In genomic region chr1:39787468-39787867, GRCh38 we compare ENCODE assay signal across 13 cellular contexts. TPM values are rescaled to one million over a fixed set of nuclear protein-coding genes. Genes with fewer than 3 reads are reported as not detected.
DNase-seq lines count a peak whose midpoint lies in the region; ATAC-seq, FAIRE-seq and TF ChIP-seq lines count a peak whose summit lies in the region.
"Had no signal": no experiment of that assay in that cellular context is flagged by ENCODE, and none has a peak within 500 bp of the region (broad histone marks: within the 10 kb centered on the region; RNA-seq: fewer than 3 reads in every experiment).

No MANE protein-coding gene starts in this region.

- no peak overlapping the region for H3K27ac ChIP-seq in CD4-positive, alpha-beta T cell (ENCODE audit: low read depth, low read length)
- H3K27ac ChIP-seq in GM12878 (ENCODE audit: control insufficient read depth, insufficient read depth) = no peak overlapping the region

- no peaks in the 10 kb centered on the region for H4K20me1 ChIP-seq in GM12878 (ENCODE audit: control insufficient read depth, insufficient read depth)

- FAIRE-seq in GM12891 (lab: Jason Lieb, UNC) = peak; percentile 78
- peak; percentile 7 for FAIRE-seq in GM12878 (lab: Jason Lieb, UNC)
- FAIRE-seq: H54 had no signal

- intact Hi-C loops in CD4-positive, alpha-beta T cell (cut with DNase I, micrococcal nuclease) = no loop called here
- intact Hi-C loops in GM12878 (cut with micrococcal nuclease; ENCODE audit: unreplicated experiment) (no loop called here), natural killer cell (cut with micrococcal nuclease) (no loop called here)

- BruUV-seq in GM12878 (replicated peaks; lab: Mats Ljungman, UMichigan) = no TSS peak

- no peaks in the 10 kb centered on the region for H3K9me3 ChIP-seq in CD4-positive, alpha-beta T cell (ENCODE audit: control insufficient read depth, low read length)
- H3K9me3 ChIP-seq in GM12878 (replicated peaks; ENCODE audit: control insufficient read depth, insufficient read depth, low read length) = no peaks in the 10 kb centered on the region

- H3K79me2 ChIP-seq in GM12878 (ENCODE audit: control insufficient read depth, insufficient read depth, low read length) = no peaks in the 10 kb centered on the region

- in situ Hi-C loops in GM12878 (cut with MboI) = no loop called here

- POLR2A ChIA-PET in CD4-positive, alpha-beta T cell (lab: Charles Lee) = no interaction called here
- POLR2A ChIA-PET in GM12878 (lab: Charles Lee) = no interaction called here

- no peak overlapping the region for H3K27ac Mint-ChIP-seq in CD4-positive, alpha-beta T cell
- H3K27ac Mint-ChIP-seq in natural killer cell = peak overlapping the region in 1 of 2 donors; percentile 35

- no peak overlapping the region for H3K4me3 ChIP-seq in GM12878

- CTCF ChIA-PET in CD4-positive, alpha-beta T cell (lab: Charles Lee) = interaction anchor here (1.4 kb wide), 1 partner anchor 12 kb away, joined by 3 read pairs; no protein-coding TSS in a partner anchor
- CTCF ChIA-PET in GM12878 (lab: Yijun Ruan, JAX) = interaction anchor here (1.0 kb wide), 1 partner anchor 11 kb away, joined by 3 read pairs; no protein-coding TSS in a partner anchor

- H3K27me3 ChIP-seq in CD4-positive, alpha-beta T cell (ENCODE audit: control insufficient read depth, insufficient read depth, low read length) = peaks cover 6% of the 10 kb centered on the region
- 0 out of 4 replicates have a peak, but pooled peaks cover 0 to 3% of the 10 kb centered on the region in 2 experiments for H3K27me3 ChIP-seq in GM12878 (replicated peaks in 1 of 2; ENCODE audit: control insufficient read depth in 2 of 2, insufficient read depth in 2 of 2, low read length in 1 of 2)

- TF ChIP-seq POLR2A in GM12891 (IDR thresholded peaks at IDR 0.05; ENCODE audit: low read depth, low read length) (no peak), GM12878 (IDR thresholded peaks at IDR 0.05; ENCODE audit: low read depth, low read length) (no peak)

- H3K27me3 Mint-ChIP-seq in CD4-positive, alpha-beta T cell = peaks cover 39% of the 10 kb centered on the region
- H3K27me3 Mint-ChIP-seq in natural killer cell (ENCODE audit: low read depth in 2 of 2) = no peaks in the 10 kb centered on the region

- RAD21 ChIA-PET in GM12878 (lab: Charles Lee; ENCODE audit: unreplicated experiment) = no interaction called here

- H3K36me3 ChIP-seq in GM12878 (ENCODE audit: control insufficient read depth in 2 of 2, insufficient read depth in 2 of 2, low read length in 1 of 2) = no peaks in the 10 kb centered on the region

- no peak for DNase-seq in CD4-positive, alpha-beta T cell
- DNase-seq in GM12891 (ENCODE audit: insufficient read length, low spot score) (no peak), GM12878 (ENCODE audit: low read depth, low spot score) (no peak), natural killer cell (no peak), NCI-H510A treated with DMSO at 0.1 percent for 48 hours (lab: John Stamatoyannopoulos, UW) (no peak), NCI-H1105 treated with DMSO at 0.1 percent for 48 hours (lab: John Stamatoyannopoulos, UW) (no peak)
- DNase-seq in stimulated activated CD4-positive, alpha-beta T cell treated with anti-CD3 and anti-CD28 coated beads, Interleukin-2, amount 100 ng/mL, for 24 hours = no peak
- DNase-seq: COR-L47, head of caudate nucleus, KBM-7, NCI-H2107 had no signal

- no peak for TF ChIP-seq CTCF in CD4-positive, alpha-beta T cell (IDR thresholded peaks at IDR 0.05)
- TF ChIP-seq CTCF in GM12878 (IDR thresholded peaks at IDR 0.05 in 2 of 3, conservative IDR thresholded peaks at IDR 0.05 in 1 of 3; ENCODE audit: control insufficient read depth in 2 of 3, extremely low read depth in 1 of 3, insufficient read depth in 1 of 3, low read depth in 3 of 3, low read length in 3 of 3) = no peak
- no peak for TF ChIP-seq CTCF in natural killer cell (IDR thresholded peaks at IDR 0.05)

- 96% methylated on average over 11 of the region's 11 CpGs for WGBS in GM12878 (ENCODE audit: insufficient coverage, insufficient replicate concordance, low lambda C conversion rate, missing lambda C conversion rate)

- TF ChIP-seq EP300 in GM12878 (IDR thresholded peaks at IDR 0.05; ENCODE audit: borderline replicate concordance in 1 of 2, control insufficient read depth in 1 of 2, low read depth in 2 of 2, low read length in 2 of 2) = no peak

- no peak for ATAC-seq in CD4-positive, alpha-beta T cell (ENCODE audit: poor library complexity)
- no peak for ATAC-seq in GM12878
- no peak for ATAC-seq in natural killer cell
- ATAC-seq in HG03442 (IDR thresholded peaks at IDR 0.05; ENCODE audit: unreplicated experiment) = no peak

- peaks cover 11% of the 10 kb centered on the region for H3K4me1 ChIP-seq in GM12878 (ENCODE audit: control insufficient read depth, insufficient read depth, low read length)

- no peak overlapping the region for H3K4me2 ChIP-seq in GM12878 (ENCODE audit: control insufficient read depth, insufficient read depth)

- SMC1A ChIA-PET in GM12878 (lab: Charles Lee; ENCODE audit: uncharacterized antibody, unreplicated experiment) = no interaction called here

- no peak overlapping the region for H2AFZ ChIP-seq in GM12878 (ENCODE audit: control insufficient read depth, low read depth, low read length)

- no peak for TF ChIP-seq RAD21 in GM12878 (IDR thresholded peaks at IDR 0.05; ENCODE audit: insufficient read depth, low read depth, low read length)

- H3K9me3 Mint-ChIP-seq in CD4-positive, alpha-beta T cell = no peaks in the 10 kb centered on the region
- H3K9me3 Mint-ChIP-seq in natural killer cell = no peaks in the 10 kb centered on the region

- H3K4me3 Mint-ChIP-seq in CD4-positive, alpha-beta T cell = peak overlapping the region; percentile 49
- H3K4me3 Mint-ChIP-seq in natural killer cell = peak overlapping the region; percentile 71

- H3K4me1 Mint-ChIP-seq in CD4-positive, alpha-beta T cell (ENCODE audit: low read depth) = peaks cover 5% of the 10 kb centered on the region
- H3K4me1 Mint-ChIP-seq in natural killer cell = peaks cover 5 to 15% of the 10 kb centered on the region in 2 donors

- no peaks in the 10 kb centered on the region for H3K36me3 Mint-ChIP-seq in CD4-positive, alpha-beta T cell (ENCODE audit: low read depth)
- H3K36me3 Mint-ChIP-seq in natural killer cell = no peaks in the 10 kb centered on the region

- H3K9ac ChIP-seq in GM12878 (ENCODE audit: control insufficient read depth, insufficient read depth, low read length) = no peak overlapping the region

RNA-seq across cellular contexts. Expression of gene BMP8B, which starts 1.2 kb away (rescaled TPM):
- under 1 TPM in 1 of 2 experiments, not detected in 1; 0.06 TPM for total RNA-seq in CD4-positive, alpha-beta T cell
- polyA plus RNA-seq in GM12891 (2012; ENCODE audit: low read depth, missing spikeins) = 0.21 TPM
- 1.2 and 2.0 TPM in 2 replicates for total RNA-seq in GM12878 (2013; cell fraction: nucleolus; rRNA removed)
- total RNA-seq in GM12878 (2014; rRNA removed) (0.71 and 1.2 TPM in 2 replicates), GM12878 (2014; rRNA removed; fragmentation: Illumina TruSeq; extraction: Trizol) (0.37 and 0.49 TPM in 2 replicates), GM12878 (2021) (1.2 TPM in 2 replicates), natural killer cell (1 to 10 TPM; 2.8 to 4.3 (median 3.6) TPM)
- 0.71 TPM for polyA plus RNA-seq in GM12878 (2011; ENCODE audit: low read depth)
- polyA plus RNA-seq in GM12878 (2011; rRNA removed) (0.55 and 0.56 TPM in 2 replicates), GM12878 (2014; fragmentation: Illumina TruSeq; extraction: Trizol) (1.00 and 1.0 TPM in 2 replicates), GM12878 (2014; fragmentation: Nextera tagmentation; extraction: Ambion mirVana) (under 1 TPM; 0.23 to 0.37 TPM), GM12878 (2014; rRNA removed) (1.00 and 1.0 TPM in 2 replicates), GM12878 (2016; fragmentation: Nextera tagmentation; extraction: Ambion mirVana) (under 1 TPM; 0.09 to 0.23 TPM)
- 0.62 and 0.76 TPM in 2 replicates for polyA plus RNA-seq in GM12878 (2011; cell fraction: cytosol; rRNA removed)
- polyA plus RNA-seq in GM12878 (2011; cell fraction: nucleus; rRNA removed) = 0.96 and 1.1 TPM in 2 replicates
- 1.0 and 1.3 TPM in 2 replicates for polyA plus RNA-seq in GM12878 (2012)
- 0.88 and 1.1 TPM in 2 replicates for polyA minus RNA-seq in GM12878 (2011; rRNA and poly(A)+ RNA removed)
- 0.53 TPM in 1 of 2 replicates, not detected in the other for polyA minus RNA-seq in GM12878 (2011; cell fraction: cytosol; rRNA and poly(A)+ RNA removed)
- 0.12 and 0.48 TPM in 2 replicates for polyA minus RNA-seq in GM12878 (2011; cell fraction: nucleus; rRNA and poly(A)+ RNA removed)

RNA-seq across cellular contexts. Expression of gene OXCT2, which starts 16.3 kb away (rescaled TPM):
- not detected for total RNA-seq in CD4-positive, alpha-beta T cell
- polyA plus RNA-seq in GM12891 (2012; ENCODE audit: low read depth, missing spikeins) = 1.7 TPM
- total RNA-seq in GM12878 (2013; cell fraction: nucleolus; rRNA removed) = 4.1 and 4.9 TPM in 2 replicates
- 0.79 and 1.1 TPM in 2 replicates for total RNA-seq in GM12878 (2014; rRNA removed)
- total RNA-seq in GM12878 (2014; rRNA removed; fragmentation: Illumina TruSeq; extraction: Trizol) = 0.69 and 1.0 TPM in 2 replicates
- 0.98 and 1.9 TPM in 2 replicates for total RNA-seq in GM12878 (2021)
- polyA plus RNA-seq in GM12878 (2011; ENCODE audit: low read depth) = 0.43 TPM
- polyA plus RNA-seq in GM12878 (2011; rRNA removed) = 0.29 and 0.39 TPM in 2 replicates
- 0.39 and 0.53 TPM in 2 replicates for polyA plus RNA-seq in GM12878 (2011; cell fraction: cytosol; rRNA removed)
- 1.9 and 2.1 TPM in 2 replicates for polyA plus RNA-seq in GM12878 (2011; cell fraction: nucleus; rRNA removed)
- polyA plus RNA-seq in GM12878 (2012) = 0.53 and 0.81 TPM in 2 replicates
- 0.13 and 0.57 TPM in 2 replicates for polyA plus RNA-seq in GM12878 (2014; fragmentation: Illumina TruSeq; extraction: Trizol)
- polyA plus RNA-seq in GM12878 (2014; fragmentation: Nextera tagmentation; extraction: Ambion mirVana) = under 1 TPM; 0.06 to 0.31 TPM
- polyA plus RNA-seq in GM12878 (2014; rRNA removed) = 1.7 and 1.8 TPM in 2 replicates
- polyA plus RNA-seq in GM12878 (2016; fragmentation: Nextera tagmentation; extraction: Ambion mirVana) = under 1 TPM; 0.40 to 0.60 TPM
- 0.44 and 0.72 TPM in 2 replicates for polyA minus RNA-seq in GM12878 (2011; rRNA and poly(A)+ RNA removed)
- not detected in 2 replicates for polyA minus RNA-seq in GM12878 (2011; cell fraction: cytosol; rRNA and poly(A)+ RNA removed)
- 0.36 and 0.67 TPM in 2 replicates for polyA minus RNA-seq in GM12878 (2011; cell fraction: nucleus; rRNA and poly(A)+ RNA removed)
- total RNA-seq in natural killer cell = 1 to 10 TPM in 2 of 3 donors, under 1 TPM in 1; 0.42 to 2.2 (median 1.9) TPM

RNA-seq across cellular contexts. Expression of gene PPIE, which starts 48.8 kb away (rescaled TPM):
- total RNA-seq in CD4-positive, alpha-beta T cell = 10 to 100 TPM; 45.0 to 46.7 TPM
- polyA plus RNA-seq in GM12891 (2012; ENCODE audit: low read depth, missing spikeins) = 47.6 TPM
- 75.9 and 77.7 TPM in 2 replicates for total RNA-seq in GM12878 (2013; cell fraction: nucleolus; rRNA removed)
- total RNA-seq in GM12878 (2014; rRNA removed) (36.6 and 39.6 TPM in 2 replicates), GM12878 (2014; rRNA removed; fragmentation: Illumina TruSeq; extraction: Trizol) (46.6 and 48.0 TPM in 2 replicates), GM12878 (2021) (46.5 and 48.1 TPM in 2 replicates), natural killer cell (10 to 100 TPM; 44.3 to 62.8 (median 59.8) TPM)
- 34.9 TPM for polyA plus RNA-seq in GM12878 (2011; ENCODE audit: low read depth)
- polyA plus RNA-seq in GM12878 (2011; rRNA removed) (77.8 and 81.1 TPM in 2 replicates), GM12878 (2014; fragmentation: Illumina TruSeq; extraction: Trizol) (53.4 and 58.7 TPM in 2 replicates), GM12878 (2014; fragmentation: Nextera tagmentation; extraction: Ambion mirVana) (100 to 1,000 TPM; 130 to 163 TPM), GM12878 (2014; rRNA removed) (54.7 and 66.1 TPM in 2 replicates), GM12878 (2016; fragmentation: Nextera tagmentation; extraction: Ambion mirVana) (10 to 100 TPM; 74.1 to 78.7 TPM)
- 75.3 and 89.8 TPM in 2 replicates for polyA plus RNA-seq in GM12878 (2011; cell fraction: cytosol; rRNA removed)
- 111 and 126 TPM in 2 replicates for polyA plus RNA-seq in GM12878 (2011; cell fraction: nucleus; rRNA removed)
- 43.3 and 53.5 TPM in 2 replicates for polyA plus RNA-seq in GM12878 (2012)
- 46.6 and 47.5 TPM in 2 replicates for polyA minus RNA-seq in GM12878 (2011; rRNA and poly(A)+ RNA removed)
- polyA minus RNA-seq in GM12878 (2011; cell fraction: cytosol; rRNA and poly(A)+ RNA removed) = 10.6 and 11.1 TPM in 2 replicates
- 40.1 and 44.9 TPM in 2 replicates for polyA minus RNA-seq in GM12878 (2011; cell fraction: nucleus; rRNA and poly(A)+ RNA removed)
